In genomic region chr7:149104749-149105148, GRCh38 we compare ENCODE assay signal across 3 cellular contexts.
TF ChIP-seq lines count a peak whose summit lies in the region.

No MANE protein-coding gene starts in this region.

TF ChIP-seq in SK-N-SH treated with all-trans-retinoic acid at 6 μM for 48 hours, 23 proteins besides CTCF, POLR2A, EP300 and RAD21:
- TF ChIP-seq TSHZ2 (CRISPR knock-in tag; IDR thresholded peaks at IDR 0.05), result no peak
- no peak for TF ChIP-seq ZNF565 (CRISPR knock-in tag; conservative IDR thresholded peaks at IDR 0.05; ENCODE audit: low read depth)
- no peak for TF ChIP-seq BACH2 (CRISPR knock-in tag; IDR thresholded peaks at IDR 0.05; ENCODE audit: borderline replicate concordance)
- no peak for TF ChIP-seq ZNF8 (CRISPR knock-in tag; IDR thresholded peaks at IDR 0.05)
- TF ChIP-seq PPARA (CRISPR knock-in tag; IDR thresholded peaks at IDR 0.05; ENCODE audit: borderline replicate concordance), result no peak
- TF ChIP-seq ZFP30 (CRISPR knock-in tag; IDR thresholded peaks at IDR 0.05), result no peak
- no peak for TF ChIP-seq ZNF70 (CRISPR knock-in tag; IDR thresholded peaks at IDR 0.05)
- no peak for TF ChIP-seq ARNTL (CRISPR knock-in tag; IDR thresholded peaks at IDR 0.05; ENCODE audit: borderline replicate concordance, low read depth)
- no peak for TF ChIP-seq ESRRG (CRISPR knock-in tag; IDR thresholded peaks at IDR 0.05)
- no peak for TF ChIP-seq ZC3H10 (CRISPR knock-in tag; IDR thresholded peaks at IDR 0.05)
- no peak for TF ChIP-seq TCF4 (CRISPR knock-in tag; IDR thresholded peaks at IDR 0.05; ENCODE audit: borderline replicate concordance)
- TF ChIP-seq CSRNP3 (CRISPR knock-in tag; IDR thresholded peaks at IDR 0.05), result no peak
- TF ChIP-seq CSDC2 (CRISPR knock-in tag; IDR thresholded peaks at IDR 0.05), result no peak

TF ChIP-seq in SK-N-SH, 30 proteins besides CTCF, POLR2A, EP300 and RAD21:
- TF ChIP-seq FOXM1 (IDR thresholded peaks at IDR 0.05; ENCODE audit: low read depth) (no peak), RXRA (IDR thresholded peaks at IDR 0.05; ENCODE audit: borderline replicate concordance, low read depth) (no peak), SMC3 (IDR thresholded peaks at IDR 0.05; ENCODE audit: low read depth, low read length) (no peak), RCOR1 (IDR thresholded peaks at IDR 0.05; ENCODE audit: low read length) (no peak), RFX5 (IDR thresholded peaks at IDR 0.05; ENCODE audit: low read length) (no peak), ELF1 (IDR thresholded peaks at IDR 0.05) (no peak), USF2 (IDR thresholded peaks at IDR 0.05; ENCODE audit: borderline replicate concordance, low read depth, low read length) (no peak)

TF ChIP-seq in K562, 482 proteins besides CTCF, POLR2A, EP300 and RAD21:
- TF ChIP-seq MYNN (IDR thresholded peaks at IDR 0.05) (no peak), MYNN (CRISPR knock-in tag; IDR thresholded peaks at IDR 0.05) (no peak), NFYB (IDR thresholded peaks at IDR 0.05; ENCODE audit: extremely low read depth, insufficient read length) (no peak), E2F8 (IDR thresholded peaks at IDR 0.05; ENCODE audit: low read depth, partially characterized antibody) (no peak), MCM3 (IDR thresholded peaks at IDR 0.05) (no peak), ELK3 (CRISPR knock-in tag; IDR thresholded peaks at IDR 0.05) (no peak), USF1 (CRISPR knock-in tag; IDR thresholded peaks at IDR 0.05) (no peak)
TF ChIP-seq in K562: peak in this region for 0.
